13 cellular contexts compared by ENCODE assay signal in the genomic region with DNA sequence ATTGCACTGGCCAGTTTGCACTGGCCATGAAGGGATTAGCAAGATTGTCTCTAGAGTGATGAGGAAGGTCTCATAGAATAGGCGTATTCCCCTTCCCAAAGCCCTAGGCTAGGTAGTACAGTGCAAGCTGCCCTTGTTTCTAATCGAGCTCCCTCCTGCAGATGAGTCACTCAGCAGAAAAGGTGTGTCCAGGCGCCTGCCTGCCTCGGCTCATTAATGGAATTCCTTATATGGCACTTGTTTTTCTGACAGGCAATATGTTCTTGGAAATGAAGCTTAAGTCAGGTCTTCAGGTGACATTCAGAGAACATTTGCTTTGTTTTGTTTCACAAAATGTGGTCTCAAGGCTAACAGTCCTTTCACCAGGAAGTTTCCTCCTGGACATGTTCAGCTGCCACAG.
DNase-seq lines count a peak whose midpoint lies in the region; ATAC-seq and TF ChIP-seq lines count a peak whose summit lies in the region.
"Had no signal": no experiment of that assay in that cellular context is flagged by ENCODE, and none has a peak within 500 bp of the region (broad histone marks: within the 10 kb centered on the region; RNA-seq: fewer than 3 reads in every experiment).

No MANE protein-coding gene starts in this region.

- DNase-seq in HPDE6-E6E7 (ENCODE audit: extremely low spot score) (peak; percentile 90), left colon (no peak), SKM-1 treated with dmso at 0.1 percent for 144 hours (lab: John Stamatoyannopoulos, UW; ENCODE audit: unreplicated experiment) (no peak), psoas muscle (no peak), substantia nigra (lab: John Stamatoyannopoulos, UW) (no peak), glutamatergic neuron (no peak)
- DNase-seq in activated naive CD4-positive, alpha-beta T cell treated with anti-CD3 and anti-CD28 coated beads for 36 hours = peak; percentile 59
- DNase-seq: left ventricle myocardium superior; NCI-H2107; stimulated activated naive CD8-positive, alpha-beta T cell treated with anti-CD3 and anti-CD28 coated beads, Interleukin-15, amount 100 ng/mL, for 72 hours had no signal

- no peaks in the 10 kb centered on the region for H3K36me3 ChIP-seq in psoas muscle (ENCODE audit: insufficient read depth in 1 of 2, low read depth in 1 of 2)
- H3K36me3 ChIP-seq: BLaER1 had no signal

- H3K36me3 Mint-ChIP-seq in activated naive CD4-positive, alpha-beta T cell treated with anti-CD3 and anti-CD28 coated beads for 36 hours (ENCODE audit: low read depth) = no peaks in the 10 kb centered on the region
- H3K36me3 Mint-ChIP-seq in glutamatergic neuron (ENCODE audit: unreplicated experiment) = no peaks in the 10 kb centered on the region

- no peaks in the 10 kb centered on the region for H3K4me1 ChIP-seq in psoas muscle

- peak; percentile 87 for ATAC-seq in left colon
- no peak for ATAC-seq in psoas muscle
- ATAC-seq: GM12878, left ventricle myocardium superior had no signal

- TF ChIP-seq CTCF in 22Rv1 (IDR thresholded peaks at IDR 0.05) (no peak), psoas muscle (IDR thresholded peaks at IDR 0.05) (no peak), glutamatergic neuron (IDR thresholded peaks at IDR 0.05; ENCODE audit: partially characterized antibody, unreplicated experiment) (no peak)

- H3K4me1 Mint-ChIP-seq in activated naive CD4-positive, alpha-beta T cell treated with anti-CD3 and anti-CD28 coated beads for 36 hours (ENCODE audit: low read depth) = peaks cover 14% of the 10 kb centered on the region
- no peaks in the 10 kb centered on the region for H3K4me1 Mint-ChIP-seq in glutamatergic neuron (ENCODE audit: low read depth, unreplicated experiment)
- H3K4me1 Mint-ChIP-seq: stimulated activated naive CD8-positive, alpha-beta T cell treated with anti-CD3 and anti-CD28 coated beads, Interleukin-15, amount 100 ng/mL, for 72 hours had no signal

- H3K27me3 ChIP-seq in psoas muscle (ENCODE audit: insufficient read depth in 3 of 3, low read length in 2 of 3) = no peaks in the 10 kb centered on the region
- H3K27me3 ChIP-seq: BLaER1 had no signal

- H3K27ac ChIP-seq in 22Rv1 (0 out of 2 replicates have a peak overlapping the region, but pooled peaks have one; percentile 20), psoas muscle (no peak overlapping the region), substantia nigra (ENCODE audit: low read depth, low read length, poor library complexity, severe bottlenecking) (no peak overlapping the region)
- H3K27ac ChIP-seq: BLaER1 had no signal

- no peaks in the 10 kb centered on the region for H3K9me3 ChIP-seq in psoas muscle

- WGBS in psoas muscle, 3 donors = 87 to 89% (median 88%) methylated on average over 4 of the region's 4 CpGs

- H3K27me3 Mint-ChIP-seq in activated naive CD4-positive, alpha-beta T cell treated with anti-CD3 and anti-CD28 coated beads for 36 hours (ENCODE audit: low read depth) = no peaks in the 10 kb centered on the region
- H3K27me3 Mint-ChIP-seq in glutamatergic neuron (ENCODE audit: unreplicated experiment) = peaks cover 3% of the 10 kb centered on the region
- H3K27me3 Mint-ChIP-seq: stimulated activated naive CD8-positive, alpha-beta T cell treated with anti-CD3 and anti-CD28 coated beads, Interleukin-15, amount 100 ng/mL, for 72 hours had no signal

- CTCF ChIA-PET in activated naive CD4-positive, alpha-beta T cell treated with anti-CD3 and anti-CD28 coated beads for 36 hours (lab: Charles Lee) = no interaction called here

- intact Hi-C loops in activated naive CD4-positive, alpha-beta T cell treated with anti-CD3 and anti-CD28 coated beads for 36 hours (cut with micrococcal nuclease) = loop anchor here (1.0 to 5.0 kb wide), 2 partner anchors 43 to 278 kb away; no protein-coding TSS in a partner anchor
- intact Hi-C loops in left colon (cut with DNase I, micrococcal nuclease) (no loop called here), psoas muscle (cut with DNase I) (no loop called here)

- no peaks in the 10 kb centered on the region for H3K9me3 Mint-ChIP-seq in activated naive CD4-positive, alpha-beta T cell treated with anti-CD3 and anti-CD28 coated beads for 36 hours
- H3K9me3 Mint-ChIP-seq in glutamatergic neuron (ENCODE audit: unreplicated experiment) = peaks cover 3% of the 10 kb centered on the region

- H3K4me3 ChIP-seq in psoas muscle = no peak overlapping the region
- H3K4me3 ChIP-seq: BLaER1, GM12878 had no signal

- no peak overlapping the region for H3K4me3 Mint-ChIP-seq in activated naive CD4-positive, alpha-beta T cell treated with anti-CD3 and anti-CD28 coated beads for 36 hours
- no peak overlapping the region for H3K4me3 Mint-ChIP-seq in glutamatergic neuron (ENCODE audit: unreplicated experiment)
- H3K4me3 Mint-ChIP-seq: stimulated activated naive CD8-positive, alpha-beta T cell treated with anti-CD3 and anti-CD28 coated beads, Interleukin-15, amount 100 ng/mL, for 72 hours had no signal

- H3K27ac Mint-ChIP-seq in activated naive CD4-positive, alpha-beta T cell treated with anti-CD3 and anti-CD28 coated beads for 36 hours = no peak overlapping the region
- H3K27ac Mint-ChIP-seq in glutamatergic neuron (ENCODE audit: unreplicated experiment) = no peak overlapping the region
- H3K27ac Mint-ChIP-seq: stimulated activated naive CD8-positive, alpha-beta T cell treated with anti-CD3 and anti-CD28 coated beads, Interleukin-15, amount 100 ng/mL, for 72 hours had no signal

Comparison
In these comparisons a context has a peak if more than half of its experiments do, and no peak if none do; other contexts are left out.
1. DNase-seq: peak in HPDE6-E6E7 (single experiment) and activated naive CD4-positive, alpha-beta T cell treated with anti-CD3 and anti-CD28 coated beads for 36 hours (single experiment); none in left colon (0 of 2), SKM-1 treated with dmso at 0.1 percent for 144 hours (single experiment), psoas muscle (0 of 2), substantia nigra (0 of 49) and glutamatergic neuron (single experiment).